9 cellular contexts compared by ENCODE assay signal in the genomic region with DNA sequence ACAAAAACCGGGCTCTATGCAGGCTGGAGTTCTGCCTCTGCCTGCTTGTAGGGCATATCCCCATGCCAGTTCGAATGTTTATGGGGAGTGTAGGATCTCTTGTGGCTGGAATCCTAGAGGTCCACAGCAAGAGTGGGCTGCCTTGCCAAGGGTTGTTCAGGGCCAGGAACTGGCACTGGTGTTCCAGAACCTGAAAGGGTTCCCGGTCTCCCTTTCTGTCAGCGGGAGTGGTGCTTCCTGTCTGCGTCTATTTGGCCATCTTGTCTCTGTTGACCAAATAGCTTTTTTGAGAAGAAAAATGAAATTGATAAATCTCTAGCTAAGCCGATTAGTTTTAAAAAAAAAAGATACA. TPM values are rescaled to one million over a fixed set of nuclear protein-coding genes. Genes with fewer than 3 reads are reported as not detected.
A peak's percentile ranks its signal among the peaks of the same experiment; 100 is the strongest.
DNase-seq lines count a peak whose midpoint lies in the region; ATAC-seq lines count a peak whose summit lies in the region.
"Had no signal": no experiment of that assay in that cellular context is flagged by ENCODE, and none has a peak within 500 bp of the region (broad histone marks: within the 10 kb centered on the region; RNA-seq: fewer than 3 reads in every experiment).

No MANE protein-coding gene starts in this region.

- POLR2A ChIA-PET in naive thymus-derived CD4-positive, alpha-beta T cell (lab: Charles Lee): no interaction called here

- H3K4me3 Mint-ChIP-seq in naive thymus-derived CD4-positive, alpha-beta T cell: peak overlapping the region; percentile 89 to 96 (median 93)

- no peak overlapping the region for H3K27ac ChIP-seq in ACC112 (ENCODE audit: low read depth, low read length)
- H3K27ac ChIP-seq in HUES64 (ENCODE audit: low read depth, low read length): no peak overlapping the region
- no peak overlapping the region for H3K27ac ChIP-seq in ectodermal cell (ENCODE audit: insufficient read depth, low read depth, low read length, poor library complexity, severe bottlenecking)
- H3K27ac ChIP-seq in naive thymus-derived CD4-positive, alpha-beta T cell (ENCODE audit: low read depth, low read length): no peak overlapping the region

- H3K27me3 ChIP-seq in ACC112 (ENCODE audit: insufficient read depth, low read length): no peaks in the 10 kb centered on the region
- no peaks in the 10 kb centered on the region for H3K27me3 ChIP-seq in HUES64 (ENCODE audit: insufficient read depth, low read length)
- no peaks in the 10 kb centered on the region for H3K27me3 ChIP-seq in ectodermal cell (ENCODE audit: control insufficient read depth, insufficient read depth, low read length, poor library complexity, severe bottlenecking)
- H3K27me3 ChIP-seq in naive thymus-derived CD4-positive, alpha-beta T cell (ENCODE audit: control insufficient read depth in 2 of 2, insufficient read depth in 2 of 2, low read length in 2 of 2): peaks cover 0 to 3% of the 10 kb centered on the region in 2 donors

- CTCF ChIA-PET in naive thymus-derived CD4-positive, alpha-beta T cell (lab: Charles Lee): interaction anchor here (1.2 to 4.8 kb wide), 3 partner anchors 22 to 42 kb away, joined by 3 to 39 read pairs (median 4); no protein-coding TSS in a partner anchor

- no peaks in the 10 kb centered on the region for H3K36me3 Mint-ChIP-seq in naive thymus-derived CD4-positive, alpha-beta T cell

- no peaks in the 10 kb centered on the region for H3K9me3 Mint-ChIP-seq in naive thymus-derived CD4-positive, alpha-beta T cell

- no peaks in the 10 kb centered on the region for H3K79me2 ChIP-seq in ACC112 (ENCODE audit: control insufficient read depth, insufficient read depth, low read length, unreplicated experiment)

- intact Hi-C loops in naive thymus-derived CD4-positive, alpha-beta T cell (cut with micrococcal nuclease): loop anchor here in 1 of 2 donors (5.0 kb wide), 1 partner anchor 408 kb away; no protein-coding TSS in a partner anchor

- WGBS in HUES64: 55% methylated on average over 5 of the region's 6 CpGs
- WGBS in ectodermal cell, 2 experiments: 75 to 78% methylated on average over 5 to 6 of the region's 6 CpGs

- H3K9me3 ChIP-seq in HUES64 (ENCODE audit: insufficient read depth, low read depth, low read length) (no peaks in the 10 kb centered on the region), ectodermal cell (ENCODE audit: control insufficient read depth, low read length) (no peaks in the 10 kb centered on the region)
- no peaks in the 10 kb centered on the region for H3K9me3 ChIP-seq in naive thymus-derived CD4-positive, alpha-beta T cell (ENCODE audit: control insufficient read depth in 2 of 3, low read length in 3 of 3)

- DNase-seq in naive thymus-derived CD4-positive, alpha-beta T cell: peak in 1 of 9 donors; percentile 5
- no peak for DNase-seq in GM19238 (ENCODE audit: insufficient read length, low spot score)
- no peak for DNase-seq in NOMO-1 treated with dmso at 0.1 percent for 144 hours (lab: John Stamatoyannopoulos, UW; ENCODE audit: unreplicated experiment)
- DNase-seq in cortex of kidney (lab: John Stamatoyannopoulos, UW): no peak
- no peak for DNase-seq in HPDE6-E6E7 (ENCODE audit: extremely low spot score)

- peaks cover 5 to 14% (median 11%) of the 10 kb centered on the region in 7 donors for H3K4me1 Mint-ChIP-seq in naive thymus-derived CD4-positive, alpha-beta T cell

- ATAC-seq in naive thymus-derived CD4-positive, alpha-beta T cell: no peak

- H3K36me3 ChIP-seq in ACC112 (ENCODE audit: insufficient read depth, low read length) (no peaks in the 10 kb centered on the region), HUES64 (ENCODE audit: insufficient read depth, low read length) (no peaks in the 10 kb centered on the region), ectodermal cell (ENCODE audit: control insufficient read depth, insufficient read depth, low read length) (no peaks in the 10 kb centered on the region)
- H3K36me3 ChIP-seq in naive thymus-derived CD4-positive, alpha-beta T cell (ENCODE audit: control insufficient read depth in 2 of 3, insufficient read depth in 3 of 3, low read length in 3 of 3): peaks cover 0 to 5% (median 0%) of the 10 kb centered on the region in 3 experiments

- H3K4me3 ChIP-seq in ACC112 (ENCODE audit: low read depth, low read length) (peak overlapping the region; percentile 75), HUES64 (ENCODE audit: low read length) (peak overlapping the region; percentile 60), ectodermal cell (ENCODE audit: insufficient read depth, low read depth, low read length) (peak overlapping the region; percentile 51)
- peak overlapping the region; percentile 83 for H3K4me3 ChIP-seq in naive thymus-derived CD4-positive, alpha-beta T cell (ENCODE audit: low read length)

- H2AFZ ChIP-seq in ACC112 (ENCODE audit: low read length, unreplicated experiment): peak overlapping the region; percentile 66

- peak overlapping the region in 3 of 9 donors; percentile 20 to 85 (median 72) for H3K27ac Mint-ChIP-seq in naive thymus-derived CD4-positive, alpha-beta T cell

- H3K9ac ChIP-seq in HUES64 (ENCODE audit: low read depth, low read length): peak overlapping the region; percentile 74

- H3K4me1 ChIP-seq in ACC112 (ENCODE audit: control insufficient read depth, insufficient read depth, low read length, unreplicated experiment): no peaks in the 10 kb centered on the region
- 0 out of 2 replicates have a peak, but pooled peaks cover 3% of the 10 kb centered on the region for H3K4me1 ChIP-seq in HUES64 (ENCODE audit: insufficient read depth, low read length)
- H3K4me1 ChIP-seq in ectodermal cell (ENCODE audit: control insufficient read depth, insufficient read depth, low read length): no peaks in the 10 kb centered on the region
- peaks cover 6 to 7% of the 10 kb centered on the region in 2 donors for H3K4me1 ChIP-seq in naive thymus-derived CD4-positive, alpha-beta T cell (ENCODE audit: control insufficient read depth in 2 of 2, insufficient read depth in 2 of 2, low read length in 2 of 2)

- peaks cover 0 to 69% (median 0%) of the 10 kb centered on the region in 5 donors for H3K27me3 Mint-ChIP-seq in naive thymus-derived CD4-positive, alpha-beta T cell

RNA-seq across cellular contexts. Expression of gene OLR1, which starts 17.8 kb away (rescaled TPM):
- polyA plus RNA-seq in HUES64 (2013, experiment 1 of 2): not detected
- 0.51 TPM for polyA plus RNA-seq in HUES64 (2013, experiment 2 of 2)
- polyA plus RNA-seq in ectodermal cell (2013, experiment 1 of 4): not detected
- 0.12 TPM for polyA plus RNA-seq in ectodermal cell (2013, experiment 2 of 4)
- polyA plus RNA-seq in ectodermal cell (2013, experiment 3 of 4): 0.48 TPM
- 0.20 TPM for polyA plus RNA-seq in ectodermal cell (2013, experiment 4 of 4)
- total RNA-seq in naive thymus-derived CD4-positive, alpha-beta T cell: 1 to 10 TPM in 2 of 5 experiments, not detected in 3; 3.1 to 4.0 TPM
- polyA plus RNA-seq in naive thymus-derived CD4-positive, alpha-beta T cell: not detected
- total RNA-seq: SK-MEL-5 had no signal

RNA-seq across cellular contexts. Expression of gene CLEC7A, which starts 24.1 kb away (rescaled TPM):
- 0.15 TPM for polyA plus RNA-seq in HUES64 (2013, experiment 1 of 2)
- not detected for polyA plus RNA-seq in HUES64 (2013, experiment 2 of 2)
- polyA plus RNA-seq in ectodermal cell (2013, experiment 1 of 4): not detected
- polyA plus RNA-seq in ectodermal cell (2013, experiment 2 of 4): not detected
- not detected for polyA plus RNA-seq in ectodermal cell (2013, experiment 3 of 4)
- polyA plus RNA-seq in ectodermal cell (2013, experiment 4 of 4): not detected
- total RNA-seq in naive thymus-derived CD4-positive, alpha-beta T cell: 100 to 1,000 TPM in 1 of 5 experiments, 10 to 100 TPM in 1, 1 to 10 TPM in 2, not detected in 1; 1.5 to 121 (median 7.2) TPM
- not detected for polyA plus RNA-seq in naive thymus-derived CD4-positive, alpha-beta T cell
- total RNA-seq: SK-MEL-5 had no signal

RNA-seq across cellular contexts. Expression of gene TMEM52B, which starts 24.7 kb away (rescaled TPM):
- not detected for polyA plus RNA-seq in HUES64 (2013, experiment 1 of 2)
- polyA plus RNA-seq in HUES64 (2013, experiment 2 of 2): not detected
- polyA plus RNA-seq in ectodermal cell (2013, experiment 1 of 4): not detected
- not detected for polyA plus RNA-seq in ectodermal cell (2013, experiment 2 of 4)
- 0.11 TPM for polyA plus RNA-seq in ectodermal cell (2013, experiment 3 of 4)
- 0.16 TPM for polyA plus RNA-seq in ectodermal cell (2013, experiment 4 of 4)
- total RNA-seq in naive thymus-derived CD4-positive, alpha-beta T cell: under 1 TPM in 1 of 5 experiments, not detected in 4; 0.47 TPM
- not detected for polyA plus RNA-seq in naive thymus-derived CD4-positive, alpha-beta T cell

RNA-seq across cellular contexts. Expression of gene CLEC1A, which starts 55.3 kb away (rescaled TPM):
- polyA plus RNA-seq in HUES64 (2013, experiment 1 of 2): 0.10 TPM
- 0.51 TPM for polyA plus RNA-seq in HUES64 (2013, experiment 2 of 2)
- polyA plus RNA-seq in ectodermal cell (2013, experiment 1 of 4): not detected
- polyA plus RNA-seq in ectodermal cell (2013, experiment 2 of 4): 0.18 TPM
- polyA plus RNA-seq in ectodermal cell (2013, experiment 3 of 4): not detected
- polyA plus RNA-seq in ectodermal cell (2013, experiment 4 of 4): 0.24 TPM
- 1 to 10 TPM in 1 of 5 experiments, not detected in 4; 1.0 TPM for total RNA-seq in naive thymus-derived CD4-positive, alpha-beta T cell
- not detected for polyA plus RNA-seq in naive thymus-derived CD4-positive, alpha-beta T cell
- total RNA-seq: SK-MEL-5 had no signal

RNA-seq across cellular contexts. Expression of gene GABARAPL1, which starts 58.6 kb away (rescaled TPM):
- 37.3 TPM for polyA plus RNA-seq in HUES64 (2013, experiment 1 of 2)
- polyA plus RNA-seq in HUES64 (2013, experiment 2 of 2): 51.2 TPM
- polyA plus RNA-seq in ectodermal cell (2013, experiment 1 of 4): 50.0 TPM
- polyA plus RNA-seq in ectodermal cell (2013, experiment 2 of 4): 52.5 TPM
- 40.4 TPM for polyA plus RNA-seq in ectodermal cell (2013, experiment 3 of 4)
- polyA plus RNA-seq in ectodermal cell (2013, experiment 4 of 4): 50.3 TPM
- 100 to 1,000 TPM in 2 of 5 experiments, 10 to 100 TPM in 2, 1 to 10 TPM in 1; 3.7 to 165 (median 29.4) TPM for total RNA-seq in naive thymus-derived CD4-positive, alpha-beta T cell
- 10 to 100 TPM; 14.7 to 14.9 TPM for polyA plus RNA-seq in naive thymus-derived CD4-positive, alpha-beta T cell
